ENCODE assay signal across 8 cellular contexts in the genomic region with DNA sequence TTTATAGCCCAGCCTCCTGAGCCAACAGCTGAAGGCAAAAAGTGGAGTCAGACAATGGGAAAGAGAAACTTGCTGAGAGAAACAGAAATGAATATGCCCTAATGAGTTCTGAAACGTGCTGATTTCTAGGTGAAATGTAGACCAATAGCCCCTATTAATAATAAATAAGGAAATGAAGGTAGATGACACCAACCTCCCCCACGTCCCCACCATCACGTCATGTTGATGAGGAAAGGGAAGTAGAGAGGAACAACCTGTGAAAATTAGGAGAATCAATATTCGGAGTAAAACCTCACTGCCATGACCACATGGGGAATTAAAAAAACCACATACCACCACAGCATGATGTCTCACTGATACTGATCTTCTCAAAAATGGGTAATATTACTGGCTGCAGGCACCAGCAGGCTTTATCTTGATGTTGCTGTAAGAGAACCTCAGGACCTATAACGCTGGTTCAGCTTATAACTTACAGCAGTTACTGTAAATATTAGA.
A peak's percentile ranks its signal among the peaks of the same experiment; 100 is the strongest.
DNase-seq lines count a peak whose midpoint lies in the region; ATAC-seq and TF ChIP-seq lines count a peak whose summit lies in the region.

No MANE protein-coding gene starts in this region.

- in situ Hi-C loops in gastrocnemius medialis (cut with MboI; ENCODE audit: low sequenced_read_pairs in 4 of 4), result no loop called here

- 88 to 92% methylated on average over 5 of the region's 5 CpGs for WGBS in aorta, 2 donors

- peak; percentile 51 for ATAC-seq in HG03520 (IDR thresholded peaks at IDR 0.05; ENCODE audit: unreplicated experiment)
- ATAC-seq in aorta (ENCODE audit: low FRiP score), result no peak
- no peak for ATAC-seq in gastrocnemius medialis

- H3K4me1 ChIP-seq in aorta (ENCODE audit: control insufficient read depth in 1 of 2, insufficient read depth in 2 of 2, low read length in 2 of 2) (peaks cover 0 to 1% of the 10 kb centered on the region in 2 donors), gastrocnemius medialis (no peaks in the 10 kb centered on the region)

- H3K4me3 ChIP-seq in aorta (ENCODE audit: low read length in 2 of 2) (no peak overlapping the region), gastrocnemius medialis (no peak overlapping the region)

- no peaks in the 10 kb centered on the region for H3K9me3 ChIP-seq in aorta (ENCODE audit: control insufficient read depth, low read length)
- no peaks in the 10 kb centered on the region for H3K9me3 ChIP-seq in gastrocnemius medialis

- H3K27me3 ChIP-seq in aorta (ENCODE audit: control insufficient read depth in 1 of 2, insufficient read depth in 2 of 2, low read length in 1 of 2) (no peaks in the 10 kb centered on the region), gastrocnemius medialis (no peaks in the 10 kb centered on the region)

- TF ChIP-seq POLR2A in gastrocnemius medialis (IDR thresholded peaks at IDR 0.05), result no peak

- TF ChIP-seq CTCF in GM20000 (IDR thresholded peaks at IDR 0.05; ENCODE audit: extremely low read depth, missing control alignments) (no peak), gastrocnemius medialis (IDR thresholded peaks at IDR 0.05 in 4 of 5, conservative IDR thresholded peaks at IDR 0.05 in 1 of 5) (no peak)

- peaks cover 0 to 2% of the 10 kb centered on the region in 2 donors for H3K36me3 ChIP-seq in aorta (ENCODE audit: control insufficient read depth in 1 of 2, insufficient read depth in 2 of 2, low read length in 1 of 2)
- H3K36me3 ChIP-seq in gastrocnemius medialis, result no peaks in the 10 kb centered on the region

- DNase-seq in GM20000 (ENCODE audit: low spot score) (peak; percentile 15), aorta (no peak), anterior cingulate cortex (lab: John Stamatoyannopoulos, UW) (no peak), gastrocnemius medialis (no peak), 8988T (no peak)
- peak; percentile 1 for DNase-seq in activated CD8-positive, alpha-beta memory T cell treated with anti-CD3 and anti-CD28 coated beads, Interleukin-2, amount 50 U/mL, for 1 hour (ENCODE audit: extremely low read depth)
- DNase-seq in stimulated activated CD4-positive, alpha-beta T cell treated with anti-CD3 and anti-CD28 coated beads, Interleukin-2, amount 100 ng/mL, for 4 hours (ENCODE audit: low read depth), result peak; percentile 45

- H3K27ac ChIP-seq in aorta (ENCODE audit: low read depth in 1 of 2, low read length in 2 of 2) (no peak overlapping the region), gastrocnemius medialis (no peak overlapping the region)

- intact Hi-C loops in aorta (cut with DNase I), result no loop called here
- intact Hi-C loops in gastrocnemius medialis (cut with DNase I; ENCODE audit: low total_unique reads), result no loop called here

Comparison
In these comparisons a context has a peak if more than half of its experiments do, and no peak if none do; other contexts are left out.
1. DNase-seq: peak in GM20000 (single experiment), activated CD8-positive, alpha-beta memory T cell treated with anti-CD3 and anti-CD28 coated beads, Interleukin-2, amount 50 U/mL, for 1 hour (single experiment) and stimulated activated CD4-positive, alpha-beta T cell treated with anti-CD3 and anti-CD28 coated beads, Interleukin-2, amount 100 ng/mL, for 4 hours (single experiment); none in aorta (0 of 2), anterior cingulate cortex (0 of 58), gastrocnemius medialis (0 of 2) and 8988T (single experiment).